Comparison of ENCODE assay signal across 8 cellular contexts in genomic region chr2:54330226-54331094, GRCh38.
DNase-seq lines count a peak whose midpoint lies in the region; ATAC-seq and TF ChIP-seq lines count a peak whose summit lies in the region.

No MANE protein-coding gene starts in this region.

- H3K14ac ChIP-seq in IMR-90 (replicated peaks; ENCODE audit: low read depth, low read length), result peak overlapping the region; percentile 88

- no peaks in the 10 kb centered on the region for H4K20me1 ChIP-seq in IMR-90 (ENCODE audit: insufficient read depth, low read length)

- peak overlapping the region; percentile 70 for H3K27ac ChIP-seq in IMR-90 (ENCODE audit: insufficient read depth, low read length)
- peak overlapping the region; percentile 51 for H3K27ac ChIP-seq in epithelial cell of prostate

- H3K56ac ChIP-seq in IMR-90 (ENCODE audit: extremely low read depth, insufficient read depth, low read length), result peak overlapping the region; percentile 60

- DNase-seq in D341Med (ENCODE audit: low spot score) (peak; percentile 97), IMR-90 (peak; percentile 92), OCI-M1 (lab: John Stamatoyannopoulos, UW) (peak; percentile 95), epithelial cell of prostate (ENCODE audit: low read depth, low spot score) (peak; percentile 54)
- DNase-seq in activated T-cell treated with anti-CD3 and anti-CD28 coated beads, Interleukin-2, amount 50 U/mL, for 1 hour, result peak; percentile 82
- DNase-seq in stimulated activated CD8-positive, alpha-beta memory T cell treated with anti-CD3 and anti-CD28 coated beads, Interleukin-2, amount 100 ng/mL, for 1 hour (ENCODE audit: low read depth in 2 of 2), result peak; percentile 71 to 77

- no peak for TF ChIP-seq RAD21 in IMR-90 (IDR thresholded peaks at IDR 0.05; ENCODE audit: low read length)

- no peaks in the 10 kb centered on the region for H3K36me3 ChIP-seq in IMR-90 (ENCODE audit: control insufficient read depth, insufficient read depth, low read length)

- intact Hi-C loops in IMR-90 (cut with micrococcal nuclease), result loop anchor here (1.0 to 10.0 kb wide), 4 partner anchors 118 to 242 kb away; partner anchors contain the start of gene SPTBN1

- H3K9ac ChIP-seq in IMR-90 (ENCODE audit: low read depth, low read length), result peak overlapping the region; percentile 76

- peak overlapping the region; percentile 78 for H2BK5ac ChIP-seq in IMR-90 (ENCODE audit: low read depth, low read length, poor library complexity, severe bottlenecking)

- CTCF ChIA-PET in IMR-90 (lab: Yijun Ruan, JAX), result no interaction called here

- peak overlapping the region; percentile 76 for H3K18ac ChIP-seq in IMR-90 (ENCODE audit: low read depth, low read length)

- in situ Hi-C loops in IMR-90 (cut with MboI; ENCODE audit: low sequenced_read_pairs), result no loop called here

- peak overlapping the region; percentile 47 to 89 for H4K8ac ChIP-seq in IMR-90 (ENCODE audit: low read depth in 2 of 2, low read length in 2 of 2)

- no peak for TF ChIP-seq CTCF in IMR-90 (conservative IDR thresholded peaks at IDR 0.05; ENCODE audit: low read depth, low read length)

- ATAC-seq in GM21529 (IDR thresholded peaks at IDR 0.05; ENCODE audit: unreplicated experiment), result peak; percentile 98
- peak; percentile 99 for ATAC-seq in IMR-90 (ENCODE audit: low read depth)

- no TSS peak for BruUV-seq in IMR-90 (replicated peaks; lab: Mats Ljungman, UMichigan)

- peak overlapping the region; percentile 74 for H4K91ac ChIP-seq in IMR-90 (ENCODE audit: insufficient read depth, low read depth, low read length)

- H3K27me3 ChIP-seq in IMR-90 (ENCODE audit: control insufficient read depth, insufficient read depth, low read length) (no peaks in the 10 kb centered on the region), mononuclear cell (ENCODE audit: insufficient read depth, low read length) (peaks cover 25% of the 10 kb centered on the region)

- H2AK9ac ChIP-seq in IMR-90 (replicated peaks; ENCODE audit: low read depth, low read length, poor library complexity), result peak overlapping the region; percentile 61

- H4K5ac ChIP-seq in IMR-90 (ENCODE audit: low read depth, low read length), result peak overlapping the region; percentile 82

- TF ChIP-seq POLR2A in IMR-90 (IDR thresholded peaks at IDR 0.05; ENCODE audit: low read depth, low read length), result peak; percentile 68

- peak overlapping the region; percentile 72 for H2BK20ac ChIP-seq in IMR-90 (ENCODE audit: low read depth, low read length)

- peak overlapping the region; percentile 80 for H3K4ac ChIP-seq in IMR-90 (ENCODE audit: low read depth, low read length)

- WGBS in IMR-90 (ENCODE audit: extremely low coverage in 2 of 2, insufficient read length in 1 of 2), 2 experiments, result 0% methylated on average over 4 of the region's 53 CpGs; no CpG with 5 or more reads in 1 of the 2 experiments

- H3K9me3 ChIP-seq in IMR-90 (ENCODE audit: control insufficient read depth, insufficient read depth, low read length), result peaks cover 3% of the 10 kb centered on the region; the same call in 1 of the 2 replicates
- H3K9me3 ChIP-seq in mononuclear cell (ENCODE audit: low read depth, low read length), result no peaks in the 10 kb centered on the region

- H2BK120ac ChIP-seq in IMR-90 (ENCODE audit: low read depth, low read length), result peak overlapping the region; percentile 87

- POLR2A ChIA-PET in IMR-90 (lab: Charles Lee; ENCODE audit: unreplicated experiment), result no interaction called here

- H3K4me1 ChIP-seq in IMR-90 (ENCODE audit: control insufficient read depth, insufficient read depth, low read length), result peaks cover 3% of the 10 kb centered on the region
- peaks cover 16% of the 10 kb centered on the region for H3K4me1 ChIP-seq in mononuclear cell (ENCODE audit: insufficient read depth, low read length)

- no peak overlapping the region for H2AK5ac ChIP-seq in IMR-90 (ENCODE audit: low read depth, low read length)

- H2AFZ ChIP-seq in IMR-90 (replicated peaks; ENCODE audit: low read length, poor library complexity), result peak overlapping the region; percentile 95

- H3K4me3 ChIP-seq in IMR-90 (ENCODE audit: insufficient read depth, low read depth, low read length) (peak overlapping the region; percentile 78), mononuclear cell (ENCODE audit: low read length) (peak overlapping the region; percentile 32)

- H2BK15ac ChIP-seq in IMR-90 (ENCODE audit: low read depth, low read length), result peak overlapping the region; percentile 73; the same call in 2 of the 3 replicates

- H3K4me2 ChIP-seq in IMR-90 (ENCODE audit: low read depth, low read length), result peak overlapping the region; percentile 92

- peak overlapping the region; percentile 65 for H3K23ac ChIP-seq in IMR-90 (ENCODE audit: low read depth, low read length)

- H3K9me1 ChIP-seq in IMR-90 (ENCODE audit: insufficient read depth, low read length), result peaks cover 6% of the 10 kb centered on the region

- H3K79me1 ChIP-seq in IMR-90 (ENCODE audit: low read depth in 1 of 2, low read length in 2 of 2), result peaks cover 0 to 6% of the 10 kb centered on the region in 2 experiments; a peak in 1 of 4 replicates

- dilution Hi-C loops in IMR-90 (cut with HindIII; ENCODE audit: low sequenced_read_pairs, unreplicated experiment), result no loop called here

TF ChIP-seq in IMR-90, 13 proteins besides CTCF, POLR2A, EP300 and RAD21:
- TF ChIP-seq NFE2L2 (IDR thresholded peaks at IDR 0.05; ENCODE audit: low read depth, low read length) (no peak), SMC3 (IDR thresholded peaks at IDR 0.05; ENCODE audit: low read depth, low read length) (0 out of 2 replicates have a peak, but pooled peaks have one; percentile 12), MXI1 (IDR thresholded peaks at IDR 0.05; ENCODE audit: borderline replicate concordance, low read depth, low read length) (peak; percentile 76; the same call in 1 of the 2 replicates), CHD1 (IDR thresholded peaks at IDR 0.05; ENCODE audit: low read depth, low read length) (no peak), RFX5 (IDR thresholded peaks at IDR 0.05; ENCODE audit: low read depth, low read length) (peak; percentile 74), ELK1 (IDR thresholded peaks at IDR 0.05; ENCODE audit: borderline replicate concordance, low read depth, low read length) (no peak), FOS (IDR thresholded peaks at IDR 0.05; ENCODE audit: low read depth, low read length) (no peak), MAZ (IDR thresholded peaks at IDR 0.05; ENCODE audit: borderline replicate concordance, low read depth, low read length) (peak; percentile 89; the same call in 1 of the 2 replicates)

Comparison
In these comparisons a context has a peak if more than half of its experiments do, and no peak if none do; other contexts are left out.
1. Peak in every context shown above with its lines: DNase-seq, ATAC-seq, H3K4me3 ChIP-seq and H3K27ac ChIP-seq.